ENCODE assay signal across 1 cellular context in the genomic region with DNA sequence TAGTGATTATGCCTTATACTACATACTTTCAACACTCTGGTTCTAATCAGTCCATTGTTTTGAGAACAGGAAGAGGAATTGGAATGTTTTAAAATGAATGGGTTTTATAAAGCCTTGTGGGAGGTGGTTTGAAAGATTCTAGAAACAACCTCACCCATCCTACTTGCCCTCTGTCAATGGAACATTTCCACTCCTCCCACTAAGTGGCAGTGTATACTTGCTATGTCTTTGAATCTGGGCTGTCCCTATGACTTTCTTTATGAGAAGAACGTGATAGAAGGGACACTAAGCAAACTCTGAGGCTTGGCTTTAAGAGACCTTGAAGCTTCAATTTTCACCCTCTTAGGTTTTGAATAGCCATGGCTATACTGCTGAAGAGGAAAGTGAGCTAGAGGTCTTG.
TF ChIP-seq lines count a peak whose summit lies in the region.

No MANE protein-coding gene starts in this region.

TF ChIP-seq in GM12878, 131 proteins besides CTCF, POLR2A, EP300 and RAD21 (continued from another document):
- TF ChIP-seq, protein P1, sequence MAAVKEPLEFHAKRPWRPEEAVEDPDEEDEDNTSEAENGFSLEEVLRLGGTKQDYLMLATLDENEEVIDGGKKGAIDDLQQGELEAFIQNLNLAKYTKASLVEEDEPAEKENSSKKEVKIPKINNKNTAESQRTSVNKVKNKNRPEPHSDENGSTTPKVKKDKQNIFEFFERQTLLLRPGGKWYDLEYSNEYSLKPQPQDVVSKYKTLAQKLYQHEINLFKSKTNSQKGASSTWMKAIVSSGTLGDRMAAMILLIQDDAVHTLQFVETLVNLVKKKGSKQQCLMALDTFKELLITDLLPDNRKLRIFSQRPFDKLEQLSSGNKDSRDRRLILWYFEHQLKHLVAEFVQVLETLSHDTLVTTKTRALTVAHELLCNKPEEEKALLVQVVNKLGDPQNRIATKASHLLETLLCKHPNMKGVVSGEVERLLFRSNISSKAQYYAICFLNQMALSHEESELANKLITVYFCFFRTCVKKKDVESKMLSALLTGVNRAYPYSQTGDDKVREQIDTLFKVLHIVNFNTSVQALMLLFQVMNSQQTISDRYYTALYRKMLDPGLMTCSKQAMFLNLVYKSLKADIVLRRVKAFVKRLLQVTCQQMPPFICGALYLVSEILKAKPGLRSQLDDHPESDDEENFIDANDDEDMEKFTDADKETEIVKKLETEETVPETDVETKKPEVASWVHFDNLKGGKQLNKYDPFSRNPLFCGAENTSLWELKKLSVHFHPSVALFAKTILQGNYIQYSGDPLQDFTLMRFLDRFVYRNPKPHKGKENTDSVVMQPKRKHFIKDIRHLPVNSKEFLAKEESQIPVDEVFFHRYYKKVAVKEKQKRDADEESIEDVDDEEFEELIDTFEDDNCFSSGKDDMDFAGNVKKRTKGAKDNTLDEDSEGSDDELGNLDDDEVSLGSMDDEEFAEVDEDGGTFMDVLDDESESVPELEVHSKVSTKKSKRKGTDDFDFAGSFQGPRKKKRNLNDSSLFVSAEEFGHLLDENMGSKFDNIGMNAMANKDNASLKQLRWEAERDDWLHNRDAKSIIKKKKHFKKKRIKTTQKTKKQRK (IDR thresholded peaks at IDR 0.05; ENCODE audit: low read depth, low read length): no peak
- TF ChIP-seq HDAC6 (IDR thresholded peaks at IDR 0.05; ENCODE audit: unreplicated experiment): no peak
- TF ChIP-seq TCF3 (IDR thresholded peaks at IDR 0.05; ENCODE audit: borderline replicate concordance, insufficient read depth, low read depth, low read length): no peak
TF ChIP-seq in GM12878: peak in this region for 2.
